18 cellular contexts compared by ENCODE assay signal in the genomic region with DNA sequence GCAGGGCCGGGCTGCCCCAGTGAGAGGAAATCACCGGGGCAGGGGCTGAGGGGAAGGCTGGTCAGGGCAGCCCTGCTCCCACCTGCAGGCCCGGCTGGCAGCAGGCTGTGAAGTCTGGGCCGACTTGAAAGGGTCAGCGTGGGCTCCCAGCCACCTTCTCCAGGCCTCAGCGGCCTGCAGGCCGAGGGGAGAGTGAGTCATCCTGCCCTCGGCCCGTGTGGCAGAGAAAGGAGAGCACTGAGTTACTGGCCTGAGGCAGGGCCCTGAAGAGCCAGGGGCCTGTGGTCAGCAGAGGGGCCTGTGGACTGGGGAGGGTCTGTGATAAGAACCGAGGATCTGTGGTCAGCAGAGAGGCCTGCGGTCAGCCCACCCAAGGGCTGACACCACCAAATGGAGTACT.
A peak's percentile ranks its signal among the peaks of the same experiment; 100 is the strongest.
DNase-seq lines count a peak whose midpoint lies in the region; ATAC-seq, FAIRE-seq and TF ChIP-seq lines count a peak whose summit lies in the region.
"Had no signal": no experiment of that assay in that cellular context is flagged by ENCODE, and none has a peak within 500 bp of the region (broad histone marks: within the 10 kb centered on the region; RNA-seq: fewer than 3 reads in every experiment).

No MANE protein-coding gene starts in this region.

- no peak overlapping the region for H3K27ac ChIP-seq in smooth muscle cell (ENCODE audit: low read depth)
- H3K27ac ChIP-seq: colonic mucosa, parathyroid adenoma had no signal

- WGBS in smooth muscle cell (ENCODE audit: low lambda C conversion rate), result 30% methylated on average over 6 of the region's 11 CpGs

- H3K9me3 ChIP-seq in smooth muscle cell (replicated peaks; ENCODE audit: low read depth), result no peaks in the 10 kb centered on the region
- H3K9me3 ChIP-seq: colonic mucosa had no signal

- no peak overlapping the region for H3K9ac ChIP-seq in smooth muscle cell (ENCODE audit: low read depth)
- H3K9ac ChIP-seq: parathyroid adenoma had no signal

- peaks cover 12% of the 10 kb centered on the region for H3K27me3 ChIP-seq in kidney epithelial cell (ENCODE audit: control insufficient read depth, insufficient read depth, low read length)
- H3K27me3 ChIP-seq in smooth muscle cell (ENCODE audit: low read depth), result no peaks in the 10 kb centered on the region
- H3K27me3 ChIP-seq: colonic mucosa had no signal

- peak overlapping the region; percentile 43 for H3K4me2 ChIP-seq in smooth muscle cell

- H2AFZ ChIP-seq in smooth muscle cell (ENCODE audit: low read depth), result no peak overlapping the region
- H2AFZ ChIP-seq: parathyroid adenoma had no signal

- H3F3A ChIP-seq in smooth muscle cell (ENCODE audit: low read depth), result no peaks in the 10 kb centered on the region

- no peaks in the 10 kb centered on the region for H4K20me1 ChIP-seq in smooth muscle cell (ENCODE audit: low read depth)

- no peaks in the 10 kb centered on the region for H3K79me2 ChIP-seq in smooth muscle cell (ENCODE audit: low read depth)
- H3K79me2 ChIP-seq: parathyroid adenoma had no signal

- H3K4me3 ChIP-seq in kidney epithelial cell (ENCODE audit: low read depth, low read length) (no peak overlapping the region), smooth muscle cell (no peak overlapping the region)
- H3K4me3 ChIP-seq: colonic mucosa had no signal

- ATAC-seq in HG03432 (IDR thresholded peaks at IDR 0.05; ENCODE audit: unreplicated experiment) (no peak), HG02623 (IDR thresholded peaks at IDR 0.05; ENCODE audit: unreplicated experiment) (no peak)
- ATAC-seq: activated naive CD8-positive, alpha-beta T cell treated with anti-CD3 and anti-CD28 coated beads, Interleukin-2, amount 50 U/mL, for 24 hours; effector memory CD8-positive, alpha-beta T cell had no signal

- H3K4me1 ChIP-seq in smooth muscle cell (ENCODE audit: low read depth), result no peaks in the 10 kb centered on the region
- H3K4me1 ChIP-seq: colonic mucosa, parathyroid adenoma had no signal

- H3K36me3 ChIP-seq in kidney epithelial cell (ENCODE audit: control insufficient read depth, insufficient read depth, low read length) (no peaks in the 10 kb centered on the region), smooth muscle cell (ENCODE audit: low read depth) (no peaks in the 10 kb centered on the region)
- H3K36me3 ChIP-seq: colonic mucosa had no signal

- FAIRE-seq in RCC 7860 (lab: Jason Lieb, UNC) (no peak), GM19239 (lab: Jason Lieb, UNC) (no peak)

- DNase-seq in EL, result peak; percentile 13
- DNase-seq in RCC 7860 (ENCODE audit: low spot score), result peak; percentile 32
- DNase-seq in kidney epithelial cell (ENCODE audit: low read depth), result peak; percentile 26
- no peak for DNase-seq in smooth muscle cell (lab: John Stamatoyannopoulos, UW; ENCODE audit: unreplicated experiment)
- DNase-seq in GM19239 (ENCODE audit: insufficient read length, low spot score), result no peak
- DNase-seq: activated CD4-positive, alpha-beta memory T cell treated with anti-CD3 and anti-CD28 coated beads, Interleukin-2, amount 10 ng/mL, durations not matched to agents 7 days and 5 days; activated gamma-delta T cell; activated naive CD8-positive, alpha-beta T cell treated with anti-CD3 and anti-CD28 coated beads, Interleukin-2, amount 50 U/mL, for 24 hours; activated T-cell treated with anti-CD3 and anti-CD28 coated beads for 4 hours; CD4-positive, alpha-beta memory T cell; colonic mucosa; effector memory CD8-positive, alpha-beta T cell; NCI-H2107; NCI-H526 treated with DMSO at 0.1 percent for 48 hours; T-helper 9 cell had no signal

- TF ChIP-seq CTCF in kidney epithelial cell (IDR thresholded peaks at IDR 0.05; ENCODE audit: insufficient read depth, low read length, poor library complexity, severe bottlenecking) (no peak), smooth muscle cell (IDR thresholded peaks at IDR 0.05; ENCODE audit: borderline replicate concordance, insufficient read depth, poor library complexity, severe bottlenecking) (no peak)

Comparison
In these comparisons a context has a peak if more than half of its experiments do, and no peak if none do; other contexts are left out.
1. DNase-seq: peak in EL (single experiment), RCC 7860 (single experiment) and kidney epithelial cell (single experiment); none in smooth muscle cell (single experiment) and GM19239 (single experiment).